In genomic region chr11:66868726-66869291, GRCh38 we compare ENCODE assay signal across 8 cellular contexts. TPM values are rescaled to one million over a fixed set of nuclear protein-coding genes. Genes with fewer than 3 reads are reported as not detected.
A peak's percentile ranks its signal among the peaks of the same experiment; 100 is the strongest.
DNase-seq lines count a peak whose midpoint lies in the region; ATAC-seq lines count a peak whose summit lies in the region.

No MANE protein-coding gene starts in this region.

- intact Hi-C loops in left ventricle myocardium superior (cut with micrococcal nuclease): no loop called here

- peak; percentile 62 for DNase-seq in D341Med (ENCODE audit: low spot score)
- DNase-seq in NCI-H510A (lab: John Stamatoyannopoulos, UW): peak; percentile 35
- DNase-seq in activated CD8-positive, alpha-beta memory T cell treated with anti-CD3 and anti-CD28 coated beads for 48 hours (ENCODE audit: low read depth in 2 of 3, low spot score in 2 of 3): peak; percentile 50 to 55 (median 51)
- DNase-seq in left ventricle myocardium superior: peak; percentile 58
- DNase-seq in stimulated activated CD4-positive, alpha-beta T cell treated with anti-CD3 and anti-CD28 coated beads, TNF-alpha, amount 100 ng/mL, for 4 hours (ENCODE audit: low read depth in 3 of 3): peak; percentile 56 to 71 (median 67)
- DNase-seq in NCI-H2171 (lab: John Stamatoyannopoulos, UW): no peak

- ATAC-seq in GM21717 (IDR thresholded peaks at IDR 0.05; ENCODE audit: unreplicated experiment) (peak; percentile 63), left ventricle myocardium superior (peak; percentile 61), HG03460 (IDR thresholded peaks at IDR 0.05; ENCODE audit: unreplicated experiment) (no peak)

RNA-seq across cellular contexts. Expression of gene LRFN4, which starts 11.9 kb away (rescaled TPM):
- 17.2 TPM for total RNA-seq in left ventricle myocardium superior

RNA-seq across cellular contexts. Expression of gene RCE1, which starts 25.6 kb away (rescaled TPM):
- 6.5 TPM for total RNA-seq in left ventricle myocardium superior
